Comparison of ENCODE assay signal across 1 cellular context in genomic region chr16:19266774-19267173, GRCh38.
TF ChIP-seq lines count a peak whose summit lies in the region.

No MANE protein-coding gene starts in this region.

TF ChIP-seq in K562, 482 proteins besides CTCF, POLR2A, EP300 and RAD21:
- peak; percentile 75 to 79 for TF ChIP-seq NRF1 (conservative IDR thresholded peaks at IDR 0.05 in 1 of 2, IDR thresholded peaks at IDR 0.05 in 1 of 2)
- no peak for TF ChIP-seq HDAC6 (IDR thresholded peaks at IDR 0.05; ENCODE audit: low read depth, low read length)
